In the genomic region with DNA sequence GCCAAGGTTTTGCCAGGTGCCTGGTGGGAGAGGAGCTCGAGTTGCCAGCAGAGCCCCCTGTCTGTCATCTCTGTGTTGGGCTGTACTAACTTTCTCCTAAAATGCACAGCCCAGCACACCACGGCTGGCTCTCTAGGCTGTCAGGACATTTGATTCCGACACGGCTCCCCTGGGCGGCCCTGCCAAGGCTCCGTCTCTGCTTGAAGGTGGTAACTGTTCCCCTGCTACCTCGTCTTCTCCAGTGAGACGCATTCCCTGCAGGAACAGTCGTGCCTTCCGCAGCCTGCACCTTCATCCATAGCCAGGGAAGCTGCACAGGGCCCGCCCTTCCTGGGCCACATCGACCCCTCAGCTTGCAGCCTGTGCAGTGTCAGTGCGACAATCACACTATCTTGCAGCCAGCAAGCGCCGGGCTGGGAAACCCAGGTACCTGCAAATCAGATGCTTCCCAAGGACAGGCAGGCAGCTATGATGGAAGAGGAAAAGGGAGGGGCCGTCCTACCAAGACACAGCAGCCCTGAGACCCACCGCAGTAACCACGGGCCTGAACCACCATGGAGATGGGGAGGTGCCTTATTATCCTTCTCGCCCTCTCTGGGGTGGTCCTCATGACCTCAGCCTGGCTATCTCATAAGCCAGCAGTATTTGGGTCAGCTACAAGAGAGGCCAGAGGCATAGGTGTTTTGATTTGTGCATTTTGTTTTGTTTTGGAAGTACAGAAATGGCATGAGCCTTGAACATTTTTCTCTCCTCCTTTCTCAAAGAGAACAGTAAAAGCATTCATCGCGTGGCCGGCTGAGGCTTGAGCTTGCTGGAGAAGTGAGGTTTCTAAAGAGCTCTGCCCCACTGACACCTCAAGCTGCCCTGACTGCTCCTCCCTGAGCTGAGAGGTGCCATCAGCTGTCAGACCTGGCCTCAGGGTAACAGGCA, we compare ENCODE assay signal across 1 cellular context.
TF ChIP-seq lines count a peak whose summit lies in the region.

No MANE protein-coding gene starts in this region.

TF ChIP-seq in HepG2, 621 proteins besides CTCF, POLR2A, EP300 and RAD21:
- TF ChIP-seq ELF3 (CRISPR knock-in tag; IDR thresholded peaks at IDR 0.05): no peak
- TF ChIP-seq LCORL (IDR thresholded peaks at IDR 0.05): no peak
- TF ChIP-seq LCORL (CRISPR knock-in tag; IDR thresholded peaks at IDR 0.05): no peak
- no peak for TF ChIP-seq SRY (CRISPR knock-in tag; IDR thresholded peaks at IDR 0.05)
- TF ChIP-seq KLF15 (CRISPR knock-in tag; IDR thresholded peaks at IDR 0.05; ENCODE audit: borderline replicate concordance): no peak
- no peak for TF ChIP-seq BCL6 (CRISPR knock-in tag; IDR thresholded peaks at IDR 0.05)
- TF ChIP-seq CREB1 (IDR thresholded peaks at IDR 0.05): no peak
- TF ChIP-seq CREB1 (CRISPR knock-in tag; IDR thresholded peaks at IDR 0.05): no peak
- TF ChIP-seq DR1 (CRISPR knock-in tag; IDR thresholded peaks at IDR 0.05): no peak
- TF ChIP-seq, protein P1, sequence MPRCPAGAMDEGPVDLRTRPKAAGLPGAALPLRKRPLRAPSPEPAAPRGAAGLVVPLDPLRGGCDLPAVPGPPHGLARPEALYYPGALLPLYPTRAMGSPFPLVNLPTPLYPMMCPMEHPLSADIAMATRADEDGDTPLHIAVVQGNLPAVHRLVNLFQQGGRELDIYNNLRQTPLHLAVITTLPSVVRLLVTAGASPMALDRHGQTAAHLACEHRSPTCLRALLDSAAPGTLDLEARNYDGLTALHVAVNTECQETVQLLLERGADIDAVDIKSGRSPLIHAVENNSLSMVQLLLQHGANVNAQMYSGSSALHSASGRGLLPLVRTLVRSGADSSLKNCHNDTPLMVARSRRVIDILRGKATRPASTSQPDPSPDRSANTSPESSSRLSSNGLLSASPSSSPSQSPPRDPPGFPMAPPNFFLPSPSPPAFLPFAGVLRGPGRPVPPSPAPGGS (CRISPR knock-in tag; IDR thresholded peaks at IDR 0.05): no peak
- TF ChIP-seq, protein P2, sequence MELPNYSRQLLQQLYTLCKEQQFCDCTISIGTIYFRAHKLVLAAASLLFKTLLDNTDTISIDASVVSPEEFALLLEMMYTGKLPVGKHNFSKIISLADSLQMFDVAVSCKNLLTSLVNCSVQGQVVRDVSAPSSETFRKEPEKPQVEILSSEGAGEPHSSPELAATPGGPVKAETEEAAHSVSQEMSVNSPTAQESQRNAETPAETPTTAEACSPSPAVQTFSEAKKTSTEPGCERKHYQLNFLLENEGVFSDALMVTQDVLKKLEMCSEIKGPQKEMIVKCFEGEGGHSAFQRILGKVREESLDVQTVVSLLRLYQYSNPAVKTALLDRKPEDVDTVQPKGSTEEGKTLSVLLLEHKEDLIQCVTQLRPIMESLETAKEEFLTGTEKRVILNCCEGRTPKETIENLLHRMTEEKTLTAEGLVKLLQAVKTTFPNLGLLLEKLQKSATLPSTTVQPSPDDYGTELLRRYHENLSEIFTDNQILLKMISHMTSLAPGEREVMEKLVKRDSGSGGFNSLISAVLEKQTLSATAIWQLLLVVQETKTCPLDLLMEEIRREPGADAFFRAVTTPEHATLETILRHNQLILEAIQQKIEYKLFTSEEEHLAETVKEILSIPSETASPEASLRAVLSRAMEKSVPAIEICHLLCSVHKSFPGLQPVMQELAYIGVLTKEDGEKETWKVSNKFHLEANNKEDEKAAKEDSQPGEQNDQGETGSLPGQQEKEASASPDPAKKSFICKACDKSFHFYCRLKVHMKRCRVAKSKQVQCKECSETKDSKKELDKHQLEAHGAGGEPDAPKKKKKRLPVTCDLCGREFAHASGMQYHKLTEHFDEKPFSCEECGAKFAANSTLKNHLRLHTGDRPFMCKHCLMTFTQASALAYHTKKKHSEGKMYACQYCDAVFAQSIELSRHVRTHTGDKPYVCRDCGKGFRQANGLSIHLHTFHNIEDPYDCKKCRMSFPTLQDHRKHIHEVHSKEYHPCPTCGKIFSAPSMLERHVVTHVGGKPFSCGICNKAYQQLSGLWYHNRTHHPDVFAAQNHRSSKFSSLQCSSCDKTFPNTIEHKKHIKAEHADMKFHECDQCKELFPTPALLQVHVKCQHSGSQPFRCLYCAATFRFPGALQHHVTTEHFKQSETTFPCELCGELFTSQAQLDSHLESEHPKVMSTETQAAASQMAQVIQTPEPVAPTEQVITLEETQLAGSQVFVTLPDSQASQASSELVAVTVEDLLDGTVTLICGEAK (IDR thresholded peaks at IDR 0.05): no peak
- TF ChIP-seq, protein P2 (CRISPR knock-in tag; IDR thresholded peaks at IDR 0.05): no peak
- TF ChIP-seq, protein P3, sequence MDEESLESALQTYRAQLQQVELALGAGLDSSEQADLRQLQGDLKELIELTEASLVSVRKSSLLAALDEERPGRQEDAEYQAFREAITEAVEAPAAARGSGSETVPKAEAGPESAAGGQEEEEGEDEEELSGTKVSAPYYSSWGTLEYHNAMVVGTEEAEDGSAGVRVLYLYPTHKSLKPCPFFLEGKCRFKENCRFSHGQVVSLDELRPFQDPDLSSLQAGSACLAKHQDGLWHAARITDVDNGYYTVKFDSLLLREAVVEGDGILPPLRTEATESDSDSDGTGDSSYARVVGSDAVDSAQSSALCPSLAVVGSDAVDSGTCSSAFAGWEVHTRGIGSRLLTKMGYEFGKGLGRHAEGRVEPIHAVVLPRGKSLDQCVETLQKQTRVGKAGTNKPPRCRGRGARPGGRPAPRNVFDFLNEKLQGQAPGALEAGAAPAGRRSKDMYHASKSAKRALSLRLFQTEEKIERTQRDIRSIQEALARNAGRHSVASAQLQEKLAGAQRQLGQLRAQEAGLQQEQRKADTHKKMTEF (CRISPR knock-in tag; IDR thresholded peaks at IDR 0.05): no peak
- TF ChIP-seq, protein P4, sequence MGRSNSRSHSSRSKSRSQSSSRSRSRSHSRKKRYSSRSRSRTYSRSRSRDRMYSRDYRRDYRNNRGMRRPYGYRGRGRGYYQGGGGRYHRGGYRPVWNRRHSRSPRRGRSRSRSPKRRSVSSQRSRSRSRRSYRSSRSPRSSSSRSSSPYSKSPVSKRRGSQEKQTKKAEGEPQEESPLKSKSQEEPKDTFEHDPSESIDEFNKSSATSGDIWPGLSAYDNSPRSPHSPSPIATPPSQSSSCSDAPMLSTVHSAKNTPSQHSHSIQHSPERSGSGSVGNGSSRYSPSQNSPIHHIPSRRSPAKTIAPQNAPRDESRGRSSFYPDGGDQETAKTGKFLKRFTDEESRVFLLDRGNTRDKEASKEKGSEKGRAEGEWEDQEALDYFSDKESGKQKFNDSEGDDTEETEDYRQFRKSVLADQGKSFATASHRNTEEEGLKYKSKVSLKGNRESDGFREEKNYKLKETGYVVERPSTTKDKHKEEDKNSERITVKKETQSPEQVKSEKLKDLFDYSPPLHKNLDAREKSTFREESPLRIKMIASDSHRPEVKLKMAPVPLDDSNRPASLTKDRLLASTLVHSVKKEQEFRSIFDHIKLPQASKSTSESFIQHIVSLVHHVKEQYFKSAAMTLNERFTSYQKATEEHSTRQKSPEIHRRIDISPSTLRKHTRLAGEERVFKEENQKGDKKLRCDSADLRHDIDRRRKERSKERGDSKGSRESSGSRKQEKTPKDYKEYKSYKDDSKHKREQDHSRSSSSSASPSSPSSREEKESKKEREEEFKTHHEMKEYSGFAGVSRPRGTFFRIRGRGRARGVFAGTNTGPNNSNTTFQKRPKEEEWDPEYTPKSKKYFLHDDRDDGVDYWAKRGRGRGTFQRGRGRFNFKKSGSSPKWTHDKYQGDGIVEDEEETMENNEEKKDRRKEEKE (IDR thresholded peaks at IDR 0.05): no peak
- no peak for TF ChIP-seq CCDC6 (CRISPR knock-in tag; IDR thresholded peaks at IDR 0.05)
- no peak for TF ChIP-seq FOXO1 (CRISPR knock-in tag; IDR thresholded peaks at IDR 0.05)
- TF ChIP-seq SYNCRIP (IDR thresholded peaks at IDR 0.05; ENCODE audit: insufficient read depth, low read depth, low read length): no peak
- TF ChIP-seq SP2 (CRISPR knock-in tag; IDR thresholded peaks at IDR 0.05): no peak
- TF ChIP-seq CBX2 (IDR thresholded peaks at IDR 0.05; ENCODE audit: low read depth, low read length): no peak
- no peak for TF ChIP-seq CBX2 (CRISPR knock-in tag; IDR thresholded peaks at IDR 0.05; ENCODE audit: low read depth)
